ENCODE assay signal across 1 cellular context in the genomic region with DNA sequence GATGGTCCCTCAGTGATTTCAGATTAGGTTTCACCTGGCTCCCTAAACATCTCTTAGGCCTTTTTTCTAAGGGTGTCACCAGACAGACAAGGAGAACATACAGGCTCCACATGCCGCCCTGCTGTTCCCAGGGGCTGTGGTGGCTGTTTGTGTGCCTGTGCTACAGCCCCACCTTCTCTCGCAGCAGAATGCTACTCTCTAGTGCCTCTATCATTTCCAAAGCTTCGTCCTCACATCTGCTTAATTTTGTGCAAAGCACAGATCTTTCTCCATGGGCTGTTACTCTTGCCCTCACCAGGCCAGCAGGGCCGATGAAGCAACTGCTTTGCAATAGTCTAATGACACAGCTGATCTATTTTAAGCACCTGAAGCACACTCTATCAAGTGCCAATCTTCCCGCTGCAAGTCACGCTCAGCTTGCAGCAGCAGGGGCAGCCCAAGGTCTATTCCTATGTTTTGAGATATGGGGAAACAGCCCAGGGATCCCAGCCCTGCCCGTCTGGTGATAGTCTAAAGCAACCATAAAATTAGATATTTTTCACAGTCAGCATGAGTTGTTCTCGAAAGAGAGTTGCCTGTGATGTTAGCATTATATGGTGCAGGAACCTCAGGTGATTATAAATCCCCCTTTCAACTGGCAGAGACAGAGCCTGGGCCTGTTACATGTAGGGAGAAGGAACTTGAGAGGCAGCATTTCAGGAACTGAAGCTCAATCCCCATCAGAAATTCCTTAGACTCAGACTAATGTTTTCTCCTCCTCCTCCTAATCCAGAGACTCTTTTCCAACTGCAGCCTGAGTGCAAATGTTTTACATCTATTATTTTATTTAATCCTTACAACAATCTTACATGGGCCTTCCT.
TF ChIP-seq lines count a peak whose summit lies in the region.

No MANE protein-coding gene starts in this region.

TF ChIP-seq in K562, 482 proteins besides CTCF, POLR2A, EP300 and RAD21 (continued from another document and continues in another):
- TF ChIP-seq, protein P1, sequence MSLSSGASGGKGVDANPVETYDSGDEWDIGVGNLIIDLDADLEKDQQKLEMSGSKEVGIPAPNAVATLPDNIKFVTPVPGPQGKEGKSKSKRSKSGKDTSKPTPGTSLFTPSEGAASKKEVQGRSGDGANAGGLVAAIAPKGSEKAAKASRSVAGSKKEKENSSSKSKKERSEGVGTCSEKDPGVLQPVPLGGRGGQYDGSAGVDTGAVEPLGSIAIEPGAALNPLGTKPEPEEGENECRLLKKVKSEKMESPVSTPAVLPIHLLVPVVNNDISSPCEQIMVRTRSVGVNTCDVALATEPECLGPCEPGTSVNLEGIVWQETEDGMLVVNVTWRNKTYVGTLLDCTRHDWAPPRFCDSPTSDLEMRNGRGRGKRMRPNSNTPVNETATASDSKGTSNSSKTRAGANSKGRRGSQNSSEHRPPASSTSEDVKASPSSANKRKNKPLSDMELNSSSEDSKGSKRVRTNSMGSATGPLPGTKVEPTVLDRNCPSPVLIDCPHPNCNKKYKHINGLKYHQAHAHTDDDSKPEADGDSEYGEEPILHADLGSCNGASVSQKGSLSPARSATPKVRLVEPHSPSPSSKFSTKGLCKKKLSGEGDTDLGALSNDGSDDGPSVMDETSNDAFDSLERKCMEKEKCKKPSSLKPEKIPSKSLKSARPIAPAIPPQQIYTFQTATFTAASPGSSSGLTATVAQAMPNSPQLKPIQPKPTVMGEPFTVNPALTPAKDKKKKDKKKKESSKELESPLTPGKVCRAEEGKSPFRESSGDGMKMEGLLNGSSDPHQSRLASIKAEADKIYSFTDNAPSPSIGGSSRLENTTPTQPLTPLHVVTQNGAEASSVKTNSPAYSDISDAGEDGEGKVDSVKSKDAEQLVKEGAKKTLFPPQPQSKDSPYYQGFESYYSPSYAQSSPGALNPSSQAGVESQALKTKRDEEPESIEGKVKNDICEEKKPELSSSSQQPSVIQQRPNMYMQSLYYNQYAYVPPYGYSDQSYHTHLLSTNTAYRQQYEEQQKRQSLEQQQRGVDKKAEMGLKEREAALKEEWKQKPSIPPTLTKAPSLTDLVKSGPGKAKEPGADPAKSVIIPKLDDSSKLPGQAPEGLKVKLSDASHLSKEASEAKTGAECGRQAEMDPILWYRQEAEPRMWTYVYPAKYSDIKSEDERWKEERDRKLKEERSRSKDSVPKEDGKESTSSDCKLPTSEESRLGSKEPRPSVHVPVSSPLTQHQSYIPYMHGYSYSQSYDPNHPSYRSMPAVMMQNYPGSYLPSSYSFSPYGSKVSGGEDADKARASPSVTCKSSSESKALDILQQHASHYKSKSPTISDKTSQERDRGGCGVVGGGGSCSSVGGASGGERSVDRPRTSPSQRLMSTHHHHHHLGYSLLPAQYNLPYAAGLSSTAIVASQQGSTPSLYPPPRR (CRISPR knock-in tag; IDR thresholded peaks at IDR 0.05; ENCODE audit: borderline replicate concordance) = no peak
- no peak for TF ChIP-seq NCOR1 (IDR thresholded peaks at IDR 0.05)
- TF ChIP-seq ZNF263 (CRISPR knock-in tag; IDR thresholded peaks at IDR 0.05; ENCODE audit: borderline replicate concordance) = no peak
- TF ChIP-seq FOXA1 (IDR thresholded peaks at IDR 0.05; ENCODE audit: borderline replicate concordance) = no peak
- no peak for TF ChIP-seq TCF7L2 (IDR thresholded peaks at IDR 0.05; ENCODE audit: low read depth, low read length)
- TF ChIP-seq NR1H2 (CRISPR knock-in tag; IDR thresholded peaks at IDR 0.05) = no peak
- TF ChIP-seq ZBTB40 (IDR thresholded peaks at IDR 0.05) = no peak
- TF ChIP-seq ZBTB40 (CRISPR knock-in tag; IDR thresholded peaks at IDR 0.05) = no peak
- TF ChIP-seq ZNF778 (CRISPR knock-in tag; IDR thresholded peaks at IDR 0.05) = no peak
- no peak for TF ChIP-seq TBP (optimal IDR thresholded peaks at IDR 0.05; ENCODE audit: low read depth, low read length)
- no peak for TF ChIP-seq TAF9B (IDR thresholded peaks at IDR 0.05; ENCODE audit: partially characterized antibody)
- TF ChIP-seq, protein P2, sequence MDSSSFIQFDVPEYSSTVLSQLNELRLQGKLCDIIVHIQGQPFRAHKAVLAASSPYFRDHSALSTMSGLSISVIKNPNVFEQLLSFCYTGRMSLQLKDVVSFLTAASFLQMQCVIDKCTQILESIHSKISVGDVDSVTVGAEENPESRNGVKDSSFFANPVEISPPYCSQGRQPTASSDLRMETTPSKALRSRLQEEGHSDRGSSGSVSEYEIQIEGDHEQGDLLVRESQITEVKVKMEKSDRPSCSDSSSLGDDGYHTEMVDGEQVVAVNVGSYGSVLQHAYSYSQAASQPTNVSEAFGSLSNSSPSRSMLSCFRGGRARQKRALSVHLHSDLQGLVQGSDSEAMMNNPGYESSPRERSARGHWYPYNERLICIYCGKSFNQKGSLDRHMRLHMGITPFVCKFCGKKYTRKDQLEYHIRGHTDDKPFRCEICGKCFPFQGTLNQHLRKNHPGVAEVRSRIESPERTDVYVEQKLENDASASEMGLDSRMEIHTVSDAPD (CRISPR knock-in tag; IDR thresholded peaks at IDR 0.05) = no peak; the same call in 1 of the 2 replicates
- TF ChIP-seq HMG20A (CRISPR knock-in tag; conservative IDR thresholded peaks at IDR 0.05) = no peak
- TF ChIP-seq NCOA2 (IDR thresholded peaks at IDR 0.05; ENCODE audit: partially characterized antibody in 2 of 2) = no peak
- peak; percentile 87 for TF ChIP-seq JUN (IDR thresholded peaks at IDR 0.05; ENCODE audit: borderline replicate concordance, low read depth, low read length)
- peak; percentile 91; the same call in 1 of the 2 replicates for TF ChIP-seq JUN (CRISPR knock-in tag; IDR thresholded peaks at IDR 0.05; ENCODE audit: borderline replicate concordance)
- no peak for TF ChIP-seq ERF (CRISPR knock-in tag; IDR thresholded peaks at IDR 0.05)
- TF ChIP-seq ZNF507 (tag; conservative IDR thresholded peaks at IDR 0.05) = no peak
- TF ChIP-seq CEBPB (tag; IDR thresholded peaks at IDR 0.05) = peak; percentile 97
- TF ChIP-seq, protein P3, sequence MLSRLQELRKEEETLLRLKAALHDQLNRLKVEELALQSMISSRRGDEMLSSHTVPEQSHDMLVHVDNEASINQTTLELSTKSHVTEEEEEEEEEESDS (CRISPR knock-in tag; IDR thresholded peaks at IDR 0.05) = no peak
- TF ChIP-seq ETV1 (tag; conservative IDR thresholded peaks at IDR 0.05; ENCODE audit: low read depth) = peak; percentile 62
- no peak for TF ChIP-seq FOXA3 (CRISPR knock-in tag; conservative IDR thresholded peaks at IDR 0.05 in 1 of 2, IDR thresholded peaks at IDR 0.05 in 1 of 2)
- TF ChIP-seq ZZZ3 (IDR thresholded peaks at IDR 0.05) = no peak
- TF ChIP-seq TFE3 (CRISPR knock-in tag; IDR thresholded peaks at IDR 0.05) = no peak
- TF ChIP-seq CBX2 (IDR thresholded peaks at IDR 0.05; ENCODE audit: insufficient read depth, low read length, poor library complexity, severe bottlenecking) = no peak
- TF ChIP-seq ZNF134 (CRISPR knock-in tag; conservative IDR thresholded peaks at IDR 0.05) = 0 out of 2 replicates have a peak, but pooled peaks have one; percentile 13
- TF ChIP-seq RB1 (IDR thresholded peaks at IDR 0.05; ENCODE audit: low read depth) = no peak
- TF ChIP-seq NCOA6 (IDR thresholded peaks at IDR 0.05) = no peak
- TF ChIP-seq ZBTB33 (CRISPR knock-in tag; IDR thresholded peaks at IDR 0.05) = no peak
- TF ChIP-seq BRCA1 (IDR thresholded peaks at IDR 0.05) = no peak
- TF ChIP-seq BRCA1 (CRISPR knock-in tag; IDR thresholded peaks at IDR 0.05) = no peak
- TF ChIP-seq KHSRP (IDR thresholded peaks at IDR 0.05) = no peak
- TF ChIP-seq ZNF133 (CRISPR knock-in tag; IDR thresholded peaks at IDR 0.05) = no peak
- TF ChIP-seq U2AF2 (optimal IDR thresholded peaks at IDR 0.05; ENCODE audit: low read depth, low read length) = no peak
- TF ChIP-seq MLLT1 (IDR thresholded peaks at IDR 0.05) = no peak
- TF ChIP-seq KLF16 (IDR thresholded peaks at IDR 0.05) = no peak
- TF ChIP-seq HSF4 (CRISPR knock-in tag; IDR thresholded peaks at IDR 0.05; ENCODE audit: borderline replicate concordance) = 0 out of 2 replicates have a peak, but pooled peaks have one; percentile 58
- TF ChIP-seq ZFP1 (CRISPR knock-in tag; IDR thresholded peaks at IDR 0.05) = no peak
- no peak; the same call in 1 of the 2 replicates for TF ChIP-seq ZNF165 (CRISPR knock-in tag; IDR thresholded peaks at IDR 0.05; ENCODE audit: borderline replicate concordance)
- TF ChIP-seq GTF2F1 (IDR thresholded peaks at IDR 0.05; ENCODE audit: low read depth, low read length) = no peak
